Comparison of ENCODE assay signal across 16 cellular contexts in genomic region chr11:129949976-129950318, GRCh38.
"Had no signal": no experiment of that assay in that cellular context is flagged by ENCODE, and none has a peak within 500 bp of the region (broad histone marks: within the 10 kb centered on the region; RNA-seq: fewer than 3 reads in every experiment).

No MANE protein-coding gene starts in this region.

- H3K27ac Mint-ChIP-seq: activated naive CD8-positive, alpha-beta T cell treated with anti-CD3 and anti-CD28 coated beads, Interleukin-2, amount 10 ng/mL, durations not matched to agents 7 days and 5 days; activated T-helper 1 cell treated with anti-CD3 and anti-CD28 coated beads, Interleukin-12 subunit alpha, Interleukin-12 subunit beta, Interleukin-2, Interleukin-4 antibody, amounts not matched to agents 30 ng/mL and 10 ng/mL and 1 ng/mL, durations not matched to agents 14 hours and 24 hours and 36 hours; memory B cell; naive thymus-derived CD8-positive, alpha-beta T cell; stimulated activated naive CD8-positive, alpha-beta T cell treated with anti-CD3 and anti-CD28 coated beads, Interleukin-15, amount 100 ng/mL, for 72 hours; T-cell had no signal

- H3K9me3 ChIP-seq: mucosa of descending colon, prostate gland, right lobe of liver had no signal

- H3K27me3 ChIP-seq: dorsolateral prefrontal cortex, right lobe of liver had no signal

- H3K9me3 Mint-ChIP-seq: activated naive CD8-positive, alpha-beta T cell treated with anti-CD3 and anti-CD28 coated beads, Interleukin-2, amount 10 ng/mL, durations not matched to agents 7 days and 5 days; activated T-helper 1 cell treated with anti-CD3 and anti-CD28 coated beads, Interleukin-12 subunit alpha, Interleukin-12 subunit beta, Interleukin-2, Interleukin-4 antibody, amounts not matched to agents 30 ng/mL and 10 ng/mL and 1 ng/mL, durations not matched to agents 14 hours and 24 hours and 36 hours; memory B cell; naive thymus-derived CD8-positive, alpha-beta T cell; stimulated activated naive CD8-positive, alpha-beta T cell treated with anti-CD3 and anti-CD28 coated beads, Interleukin-15, amount 100 ng/mL, for 72 hours; T-cell had no signal

- H3K4me3 ChIP-seq: mucosa of descending colon, prostate gland, right lobe of liver had no signal

- H3K4me1 ChIP-seq: prostate gland, right lobe of liver had no signal

- H3K36me3 ChIP-seq: prostate gland, right lobe of liver had no signal

- H3K27ac ChIP-seq: prostate gland, right lobe of liver had no signal

- DNase-seq: activated CD4-positive, alpha-beta T cell treated with anti-CD3 and anti-CD28 coated beads, Interleukin-2, amount 50 U/mL, for 1 hour; activated naive CD8-positive, alpha-beta T cell treated with anti-CD3 and anti-CD28 coated beads, Interleukin-2, amount 10 ng/mL, durations not matched to agents 7 days and 5 days; aorta; islet precursor cell; naive thymus-derived CD8-positive, alpha-beta T cell; right lobe of liver; stimulated activated CD4-positive, alpha-beta T cell treated with anti-CD3 and anti-CD28 coated beads, Interleukin-1b, Interleukin-23, amount 100 ng/mL, for 48 hours; stimulated activated naive CD8-positive, alpha-beta T cell treated with anti-CD3 and anti-CD28 coated beads, Interleukin-15, amount 100 ng/mL, for 72 hours; T-cell; T-helper 9 cell had no signal

- H3K27me3 Mint-ChIP-seq: activated naive CD8-positive, alpha-beta T cell treated with anti-CD3 and anti-CD28 coated beads, Interleukin-2, amount 10 ng/mL, durations not matched to agents 7 days and 5 days; memory B cell; naive thymus-derived CD8-positive, alpha-beta T cell; stimulated activated naive CD8-positive, alpha-beta T cell treated with anti-CD3 and anti-CD28 coated beads, Interleukin-15, amount 100 ng/mL, for 72 hours; T-cell had no signal

- ATAC-seq: activated CD4-positive, CD25-positive, alpha-beta regulatory T cell treated with anti-CD3 and anti-CD28 coated beads, Interleukin-2, amount 50 U/mL, for 24 hours; naive thymus-derived CD8-positive, alpha-beta T cell; stimulated activated naive CD8-positive, alpha-beta T cell treated with anti-CD3 and anti-CD28 coated beads, Interleukin-15, amount 100 ng/mL, for 72 hours; T-cell had no signal

- H3K4me3 Mint-ChIP-seq: activated naive CD8-positive, alpha-beta T cell treated with anti-CD3 and anti-CD28 coated beads, Interleukin-2, amount 10 ng/mL, durations not matched to agents 7 days and 5 days; activated T-helper 1 cell treated with anti-CD3 and anti-CD28 coated beads, Interleukin-12 subunit alpha, Interleukin-12 subunit beta, Interleukin-2, Interleukin-4 antibody, amounts not matched to agents 30 ng/mL and 10 ng/mL and 1 ng/mL, durations not matched to agents 14 hours and 24 hours and 36 hours; memory B cell; naive thymus-derived CD8-positive, alpha-beta T cell; stimulated activated naive CD8-positive, alpha-beta T cell treated with anti-CD3 and anti-CD28 coated beads, Interleukin-15, amount 100 ng/mL, for 72 hours; T-cell had no signal
